In the genomic region with DNA sequence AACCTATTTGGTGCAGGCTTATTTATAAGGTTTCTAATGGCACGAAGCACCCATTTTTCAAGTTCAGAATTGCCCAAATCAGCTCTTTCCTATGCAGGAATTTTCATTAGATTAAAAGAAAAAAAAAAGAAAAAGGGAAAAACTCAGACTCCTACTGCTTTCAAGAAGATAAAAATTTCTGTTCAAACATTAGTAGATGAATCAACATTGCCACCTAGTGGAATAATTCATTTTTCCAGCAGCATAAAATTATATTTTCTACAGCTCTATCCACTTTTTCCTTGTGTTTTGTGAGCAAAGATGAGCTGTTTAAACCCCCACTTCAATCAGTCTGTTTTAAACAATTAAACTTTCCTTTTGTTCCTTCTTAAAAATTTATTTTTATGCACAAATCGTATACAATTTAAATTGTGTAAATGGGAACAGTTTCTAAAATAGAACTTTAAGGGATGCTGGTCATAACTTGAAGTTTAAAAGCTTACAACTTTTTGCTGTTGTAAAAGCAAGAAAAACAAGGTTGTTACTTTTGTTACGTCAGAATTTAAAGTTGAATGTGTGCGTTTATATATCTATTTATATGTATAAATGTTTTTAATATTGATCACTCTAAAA, we compare ENCODE assay signal across 9 cellular contexts.
DNase-seq lines count a peak whose midpoint lies in the region; TF ChIP-seq lines count a peak whose summit lies in the region.
"Had no signal": no experiment of that assay in that cellular context is flagged by ENCODE, and none has a peak within 500 bp of the region (broad histone marks: within the 10 kb centered on the region; RNA-seq: fewer than 3 reads in every experiment).

No MANE protein-coding gene starts in this region.

- no peak overlapping the region for H3K9ac ChIP-seq in Karpas-422 (ENCODE audit: low read length)

- no peaks in the 10 kb centered on the region for H3K9me2 ChIP-seq in Karpas-422 (replicated peaks; ENCODE audit: insufficient read depth, low read length)

- TF ChIP-seq CTCF in VCaP (conservative IDR thresholded peaks at IDR 0.05) (peak; percentile 87), kidney epithelial cell (IDR thresholded peaks at IDR 0.05; ENCODE audit: insufficient read depth, low read length, poor library complexity, severe bottlenecking) (peak; percentile 40)

- in situ Hi-C loops in G401 (cut with HindIII; ENCODE audit: low sequenced_read_pairs) = no loop called here

- H3K27me3 ChIP-seq in Karpas-422 (ENCODE audit: low read length) (no peaks in the 10 kb centered on the region), kidney epithelial cell (ENCODE audit: control insufficient read depth, insufficient read depth, low read length) (no peaks in the 10 kb centered on the region)
- H3K27me3 ChIP-seq: SJSA1 had no signal

- H3K4me1 ChIP-seq in Karpas-422 (ENCODE audit: low read length) = no peaks in the 10 kb centered on the region
- H3K4me1 ChIP-seq: SJSA1 had no signal

- H3K36me3 ChIP-seq in Karpas-422 (ENCODE audit: insufficient read depth, low read length) (no peaks in the 10 kb centered on the region), kidney epithelial cell (ENCODE audit: control insufficient read depth, insufficient read depth, low read length) (no peaks in the 10 kb centered on the region)
- H3K36me3 ChIP-seq: SJSA1 had no signal

- H3K4me2 ChIP-seq in Karpas-422 (ENCODE audit: low read depth, low read length, poor library complexity, severe bottlenecking) = no peak overlapping the region

- H4K20me1 ChIP-seq in Karpas-422 (ENCODE audit: insufficient read depth, low read depth, low read length) = no peaks in the 10 kb centered on the region

- H3K9me3 ChIP-seq in Karpas-422 (ENCODE audit: low read length) = no peaks in the 10 kb centered on the region
- H3K9me3 ChIP-seq: SJSA1 had no signal

- no peaks in the 10 kb centered on the region for H3K79me2 ChIP-seq in Karpas-422 (ENCODE audit: low read length)

- H3K4me3 ChIP-seq in Karpas-422 (ENCODE audit: low read length) (no peak overlapping the region), kidney epithelial cell (ENCODE audit: low read depth, low read length) (no peak overlapping the region)
- H3K4me3 ChIP-seq: SJSA1 had no signal

- H2AFZ ChIP-seq in Karpas-422 (ENCODE audit: low read length) = no peak overlapping the region

- H3K27ac ChIP-seq in Karpas-422 (ENCODE audit: low read length) = no peak overlapping the region
- no peak overlapping the region for H3K27ac ChIP-seq in VCaP
- H3K27ac ChIP-seq: SJSA1 had no signal

- DNase-seq in G401 (ENCODE audit: low spot score) = peak; percentile 26
- peak; percentile 80 for DNase-seq in Karpas-422
- no peak for DNase-seq in kidney epithelial cell (ENCODE audit: low read depth)
- no peak for DNase-seq in activated gamma-delta T cell treated with Interleukin-2 at 50 U/mL for 16 hours
- DNase-seq in stimulated activated CD4-positive, alpha-beta T cell treated with anti-CD3 and anti-CD28 coated beads, Interleukin-2, amount 100 ng/mL, for 24 hours = no peak
- DNase-seq in NCI-H2227 (lab: John Stamatoyannopoulos, UW; ENCODE audit: unreplicated experiment) = no peak
- no peak for DNase-seq in OCI-M2 (lab: John Stamatoyannopoulos, UW; ENCODE audit: unreplicated experiment)

Comparison
In these comparisons a context has a peak if more than half of its experiments do, and no peak if none do; other contexts are left out.
1. DNase-seq: peak in G401 (single experiment) and Karpas-422 (single experiment); none in kidney epithelial cell (single experiment), activated gamma-delta T cell treated with Interleukin-2 at 50 U/mL for 16 hours (single experiment), stimulated activated CD4-positive, alpha-beta T cell treated with anti-CD3 and anti-CD28 coated beads, Interleukin-2, amount 100 ng/mL, for 24 hours (0 of 2), NCI-H2227 (single experiment) and OCI-M2 (single experiment).